1 cellular context compared by ENCODE assay signal in the genomic region with DNA sequence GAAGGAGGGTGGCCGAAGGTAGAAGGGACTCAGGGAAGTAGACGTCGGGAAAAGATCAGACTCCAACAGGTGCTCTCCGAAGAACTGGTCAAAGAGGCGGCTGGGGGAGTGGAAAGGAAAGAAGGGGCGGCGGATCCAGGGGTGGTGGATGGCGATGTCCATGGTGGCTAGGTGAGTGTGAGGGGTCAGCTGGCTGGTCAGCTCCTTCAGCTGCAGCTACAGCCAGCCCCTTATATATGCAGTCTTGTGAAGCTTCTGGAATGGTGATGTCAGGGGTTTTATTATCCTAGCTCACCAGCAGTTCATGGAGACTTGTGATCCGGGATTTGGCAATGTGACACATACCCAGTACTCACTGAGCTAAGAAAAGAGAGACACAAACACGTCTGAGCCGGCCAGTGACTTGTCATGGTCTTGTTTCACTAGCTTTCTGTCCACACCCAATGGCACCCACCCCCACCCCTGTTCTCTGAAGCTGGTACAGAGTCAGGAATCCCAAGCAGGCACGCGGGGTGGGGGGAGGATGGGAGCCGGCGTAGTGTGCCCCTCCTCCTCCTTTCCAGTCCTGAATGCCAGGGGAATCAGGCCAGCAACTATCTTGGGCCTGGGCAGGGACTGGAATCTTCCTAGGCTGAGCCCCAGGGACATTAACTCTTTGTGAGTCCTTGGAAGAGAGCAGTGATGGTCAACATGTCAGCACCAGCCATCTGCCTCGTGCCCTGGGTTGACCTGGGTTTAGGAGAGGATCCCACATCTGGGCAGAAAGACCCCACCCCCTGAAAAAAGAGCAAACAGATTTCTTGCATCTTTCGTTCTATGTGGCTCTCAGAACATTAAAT.
TF ChIP-seq lines count a peak whose summit lies in the region.

Gene CRYAB, minus strand, starts transcription at position 208 of the 839 bp plus-strand sequence. Its CDS starts 46 bp downstream, at position 162.

TF ChIP-seq in K562, 482 proteins besides CTCF, POLR2A, EP300 and RAD21 (continued from another document):
- TF ChIP-seq CHD7 (IDR thresholded peaks at IDR 0.05; ENCODE audit: low read depth, low read length) (no peak), MAFF (IDR thresholded peaks at IDR 0.05; ENCODE audit: low read length) (no peak), HMG20A (CRISPR knock-in tag; conservative IDR thresholded peaks at IDR 0.05) (no peak), CBFA2T2 (conservative IDR thresholded peaks at IDR 0.05) (0 out of 2 replicates have a peak, but pooled peaks have one; percentile 11), ARHGAP35 (IDR thresholded peaks at IDR 0.05; ENCODE audit: partially characterized antibody) (no peak), MEIS2 (IDR thresholded peaks at IDR 0.05; ENCODE audit: partially characterized antibody) (peak; percentile 6), ZBTB7A (IDR thresholded peaks at IDR 0.05; ENCODE audit: borderline replicate concordance, control insufficient read depth, low read depth, low read length) (0 out of 2 replicates have a peak, but pooled peaks have one; percentile 43), CEBPB (tag; IDR thresholded peaks at IDR 0.05) (0 out of 2 replicates have a peak, but pooled peaks have one; percentile 16), TAL1 (IDR thresholded peaks at IDR 0.05) (peak; percentile 45; the same call in 1 of the 2 replicates), ZNF263 (CRISPR knock-in tag; IDR thresholded peaks at IDR 0.05; ENCODE audit: borderline replicate concordance) (peak; percentile 60; the same call in 1 of the 2 replicates), TEAD4 (IDR thresholded peaks at IDR 0.05; ENCODE audit: low read length) (peak; percentile 11; the same call in 1 of the 2 replicates), TEAD4 (CRISPR knock-in tag; IDR thresholded peaks at IDR 0.05; ENCODE audit: borderline replicate concordance) (no peak), ZNF780A (CRISPR knock-in tag; IDR thresholded peaks at IDR 0.05) (no peak), SMARCB1 (IDR thresholded peaks at IDR 0.05; ENCODE audit: insufficient read length, low read depth) (peak; percentile 41), HNRNPK (IDR thresholded peaks at IDR 0.05; ENCODE audit: low read depth, low read length, poor library complexity, severe bottlenecking) (no peak), MAX (CRISPR knock-in tag; IDR thresholded peaks at IDR 0.05) (0 out of 2 replicates have a peak, but pooled peaks have one; percentile 29), HMBOX1 (IDR thresholded peaks at IDR 0.05) (peak; percentile 18; the same call in 1 of the 2 replicates)
- TF ChIP-seq, protein P1, sequence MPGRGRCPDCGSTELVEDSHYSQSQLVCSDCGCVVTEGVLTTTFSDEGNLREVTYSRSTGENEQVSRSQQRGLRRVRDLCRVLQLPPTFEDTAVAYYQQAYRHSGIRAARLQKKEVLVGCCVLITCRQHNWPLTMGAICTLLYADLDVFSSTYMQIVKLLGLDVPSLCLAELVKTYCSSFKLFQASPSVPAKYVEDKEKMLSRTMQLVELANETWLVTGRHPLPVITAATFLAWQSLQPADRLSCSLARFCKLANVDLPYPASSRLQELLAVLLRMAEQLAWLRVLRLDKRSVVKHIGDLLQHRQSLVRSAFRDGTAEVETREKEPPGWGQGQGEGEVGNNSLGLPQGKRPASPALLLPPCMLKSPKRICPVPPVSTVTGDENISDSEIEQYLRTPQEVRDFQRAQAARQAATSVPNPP (IDR thresholded peaks at IDR 0.05; ENCODE audit: borderline replicate concordance, insufficient read depth, insufficient read length), result no peak
- TF ChIP-seq, protein P2, sequence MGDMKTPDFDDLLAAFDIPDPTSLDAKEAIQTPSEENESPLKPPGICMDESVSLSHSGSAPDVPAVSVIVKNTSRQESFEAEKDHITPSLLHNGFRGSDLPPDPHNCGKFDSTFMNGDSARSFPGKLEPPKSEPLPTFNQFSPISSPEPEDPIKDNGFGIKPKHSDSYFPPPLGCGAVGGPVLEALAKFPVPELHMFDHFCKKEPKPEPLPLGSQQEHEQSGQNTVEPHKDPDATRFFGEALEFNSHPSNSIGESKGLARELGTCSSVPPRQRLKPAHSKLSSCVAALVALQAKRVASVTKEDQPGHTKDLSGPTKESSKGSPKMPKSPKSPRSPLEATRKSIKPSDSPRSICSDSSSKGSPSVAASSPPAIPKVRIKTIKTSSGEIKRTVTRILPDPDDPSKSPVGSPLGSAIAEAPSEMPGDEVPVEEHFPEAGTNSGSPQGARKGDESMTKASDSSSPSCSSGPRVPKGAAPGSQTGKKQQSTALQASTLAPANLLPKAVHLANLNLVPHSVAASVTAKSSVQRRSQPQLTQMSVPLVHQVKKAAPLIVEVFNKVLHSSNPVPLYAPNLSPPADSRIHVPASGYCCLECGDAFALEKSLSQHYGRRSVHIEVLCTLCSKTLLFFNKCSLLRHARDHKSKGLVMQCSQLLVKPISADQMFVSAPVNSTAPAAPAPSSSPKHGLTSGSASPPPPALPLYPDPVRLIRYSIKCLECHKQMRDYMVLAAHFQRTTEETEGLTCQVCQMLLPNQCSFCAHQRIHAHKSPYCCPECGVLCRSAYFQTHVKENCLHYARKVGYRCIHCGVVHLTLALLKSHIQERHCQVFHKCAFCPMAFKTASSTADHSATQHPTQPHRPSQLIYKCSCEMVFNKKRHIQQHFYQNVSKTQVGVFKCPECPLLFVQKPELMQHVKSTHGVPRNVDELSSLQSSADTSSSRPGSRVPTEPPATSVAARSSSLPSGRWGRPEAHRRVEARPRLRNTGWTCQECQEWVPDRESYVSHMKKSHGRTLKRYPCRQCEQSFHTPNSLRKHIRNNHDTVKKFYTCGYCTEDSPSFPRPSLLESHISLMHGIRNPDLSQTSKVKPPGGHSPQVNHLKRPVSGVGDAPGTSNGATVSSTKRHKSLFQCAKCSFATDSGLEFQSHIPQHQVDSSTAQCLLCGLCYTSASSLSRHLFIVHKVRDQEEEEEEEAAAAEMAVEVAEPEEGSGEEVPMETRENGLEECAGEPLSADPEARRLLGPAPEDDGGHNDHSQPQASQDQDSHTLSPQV (IDR thresholded peaks at IDR 0.05), result 0 out of 2 replicates have a peak, but pooled peaks have one; percentile 44
